ENCODE assay signal across 1 cellular context in the genomic region with DNA sequence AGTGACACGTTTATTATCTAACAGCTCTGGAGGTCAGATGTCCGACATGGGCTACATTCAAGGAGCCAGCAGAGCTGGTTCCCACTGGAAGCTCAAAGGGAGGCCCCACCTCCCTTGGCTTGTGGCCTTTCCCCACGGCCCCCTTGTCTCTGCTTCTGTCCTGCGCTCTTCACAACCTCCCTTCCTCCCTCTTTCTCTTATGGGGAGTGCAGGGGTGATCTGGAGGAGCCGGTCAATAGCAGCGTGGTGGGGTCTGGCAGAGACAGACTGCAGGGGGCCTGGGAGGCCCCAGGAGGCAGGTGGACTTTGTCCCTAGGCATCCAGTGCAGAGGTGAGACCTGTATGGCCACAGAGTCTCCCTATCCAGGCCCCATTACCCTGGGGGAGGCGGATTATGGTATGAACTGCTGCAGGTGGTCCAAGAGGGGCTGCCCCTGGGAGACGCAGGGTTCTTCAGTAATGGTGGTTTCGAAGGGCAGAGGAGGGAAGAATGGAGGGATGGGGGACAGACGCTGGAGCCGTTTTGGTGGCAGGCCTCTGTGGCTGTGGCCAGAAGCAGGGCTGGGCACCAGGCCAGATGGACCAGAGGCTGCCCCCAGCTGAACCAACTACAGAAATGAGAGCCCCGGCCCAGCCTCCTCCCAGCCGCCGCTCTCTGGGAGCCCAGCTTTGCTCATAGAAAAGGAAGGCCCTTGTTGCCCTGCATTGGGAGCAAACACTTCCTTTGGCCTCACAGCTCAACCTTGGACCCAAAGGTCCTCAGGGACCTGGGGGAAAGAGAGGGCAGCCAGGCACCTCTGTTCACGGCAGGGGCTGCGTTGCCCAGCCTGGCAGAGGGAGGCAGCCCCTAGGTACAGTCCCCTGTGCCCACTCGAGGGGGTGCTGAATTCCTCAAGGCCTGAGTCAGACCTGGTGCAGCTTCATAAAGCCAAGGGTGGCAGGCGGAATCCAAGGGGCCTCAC.
TF ChIP-seq lines count a peak whose summit lies in the region.

No MANE protein-coding gene starts in this region.

TF ChIP-seq in IMR-90, 13 proteins besides CTCF, POLR2A, EP300 and RAD21 (continued from another document):
- TF ChIP-seq, protein P1, sequence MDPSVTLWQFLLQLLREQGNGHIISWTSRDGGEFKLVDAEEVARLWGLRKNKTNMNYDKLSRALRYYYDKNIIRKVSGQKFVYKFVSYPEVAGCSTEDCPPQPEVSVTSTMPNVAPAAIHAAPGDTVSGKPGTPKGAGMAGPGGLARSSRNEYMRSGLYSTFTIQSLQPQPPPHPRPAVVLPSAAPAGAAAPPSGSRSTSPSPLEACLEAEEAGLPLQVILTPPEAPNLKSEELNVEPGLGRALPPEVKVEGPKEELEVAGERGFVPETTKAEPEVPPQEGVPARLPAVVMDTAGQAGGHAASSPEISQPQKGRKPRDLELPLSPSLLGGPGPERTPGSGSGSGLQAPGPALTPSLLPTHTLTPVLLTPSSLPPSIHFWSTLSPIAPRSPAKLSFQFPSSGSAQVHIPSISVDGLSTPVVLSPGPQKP (IDR thresholded peaks at IDR 0.05; ENCODE audit: borderline replicate concordance, low read depth, low read length): no peak
- TF ChIP-seq RCOR1 (IDR thresholded peaks at IDR 0.05; ENCODE audit: insufficient replicate concordance, low read length) (no peak), BHLHE40 (IDR thresholded peaks at IDR 0.05; ENCODE audit: low read depth, low read length) (no peak), SMC3 (IDR thresholded peaks at IDR 0.05; ENCODE audit: low read depth, low read length) (no peak), MAZ (IDR thresholded peaks at IDR 0.05; ENCODE audit: borderline replicate concordance, low read depth, low read length) (no peak)
- TF ChIP-seq, protein P2, sequence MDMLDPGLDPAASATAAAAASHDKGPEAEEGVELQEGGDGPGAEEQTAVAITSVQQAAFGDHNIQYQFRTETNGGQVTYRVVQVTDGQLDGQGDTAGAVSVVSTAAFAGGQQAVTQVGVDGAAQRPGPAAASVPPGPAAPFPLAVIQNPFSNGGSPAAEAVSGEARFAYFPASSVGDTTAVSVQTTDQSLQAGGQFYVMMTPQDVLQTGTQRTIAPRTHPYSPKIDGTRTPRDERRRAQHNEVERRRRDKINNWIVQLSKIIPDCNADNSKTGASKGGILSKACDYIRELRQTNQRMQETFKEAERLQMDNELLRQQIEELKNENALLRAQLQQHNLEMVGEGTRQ (IDR thresholded peaks at IDR 0.05; ENCODE audit: low read depth, low read length): no peak
